8 cellular contexts compared by ENCODE assay signal in genomic region chr13:100392709-100393630, GRCh38.
DNase-seq lines count a peak whose midpoint lies in the region; ATAC-seq and TF ChIP-seq lines count a peak whose summit lies in the region.

No MANE protein-coding gene starts in this region.

- no peak overlapping the region for H3K4me3 ChIP-seq in MM.1S (ENCODE audit: low read length)
- H3K4me3 ChIP-seq in neural progenitor cell, result no peak overlapping the region
- no peak overlapping the region for H3K4me3 ChIP-seq in testis

- H3K27me3 Mint-ChIP-seq in activated CD8-positive, alpha-beta T cell treated with anti-CD3 and anti-CD28 coated beads for 36 hours, result no peaks in the 10 kb centered on the region
- H3K27me3 Mint-ChIP-seq in neural progenitor cell (ENCODE audit: insufficient read depth, low read depth), result no peaks in the 10 kb centered on the region

- H3K4me1 ChIP-seq in MM.1S (ENCODE audit: low read length) (peaks cover 26% of the 10 kb centered on the region), neural progenitor cell (no peaks in the 10 kb centered on the region), testis (no peaks in the 10 kb centered on the region)

- H3K9ac ChIP-seq in MM.1S (ENCODE audit: low read length) (no peak overlapping the region), neural progenitor cell (no peak overlapping the region)

- POLR2A ChIA-PET in activated CD8-positive, alpha-beta T cell treated with anti-CD3 and anti-CD28 coated beads for 36 hours (lab: Charles Lee), result no interaction called here

- no peaks in the 10 kb centered on the region for H3K36me3 Mint-ChIP-seq in activated CD8-positive, alpha-beta T cell treated with anti-CD3 and anti-CD28 coated beads for 36 hours (ENCODE audit: low read depth)
- H3K36me3 Mint-ChIP-seq in neural progenitor cell, result no peaks in the 10 kb centered on the region

- peak; percentile 48 for ATAC-seq in GM21529 (IDR thresholded peaks at IDR 0.05; ENCODE audit: unreplicated experiment)
- peak; percentile 79 for ATAC-seq in activated CD8-positive, alpha-beta T cell treated with anti-CD3 and anti-CD28 coated beads for 36 hours

- intact Hi-C loops in activated CD8-positive, alpha-beta T cell treated with anti-CD3 and anti-CD28 coated beads for 36 hours (cut with micrococcal nuclease), result no loop called here
- intact Hi-C loops in testis (cut with DNase I; ENCODE audit: low total_unique reads), result no loop called here

- no peaks in the 10 kb centered on the region for H3K36me3 ChIP-seq in MM.1S (replicated peaks; ENCODE audit: insufficient read depth, low read length)
- no peaks in the 10 kb centered on the region for H3K36me3 ChIP-seq in neural progenitor cell
- no peaks in the 10 kb centered on the region for H3K36me3 ChIP-seq in testis (ENCODE audit: low read depth, missing control alignments)

- peaks cover 25% of the 10 kb centered on the region for H3K4me1 Mint-ChIP-seq in activated CD8-positive, alpha-beta T cell treated with anti-CD3 and anti-CD28 coated beads for 36 hours (ENCODE audit: low read depth)
- peaks cover 53% of the 10 kb centered on the region for H3K4me1 Mint-ChIP-seq in neural progenitor cell

- no peak for TF ChIP-seq CTCF in MM.1S (IDR thresholded peaks at IDR 0.05; ENCODE audit: low read length)
- no peak for TF ChIP-seq CTCF in activated CD8-positive, alpha-beta T cell treated with anti-CD3 and anti-CD28 coated beads for 36 hours (IDR thresholded peaks at IDR 0.05)
- no peak for TF ChIP-seq CTCF in neural progenitor cell (IDR thresholded peaks at IDR 0.05)
- no peak for TF ChIP-seq CTCF in testis (IDR thresholded peaks at IDR 0.05)

- CTCF ChIA-PET in activated CD8-positive, alpha-beta T cell treated with anti-CD3 and anti-CD28 coated beads for 36 hours (lab: Charles Lee), result no interaction called here

- no peaks in the 10 kb centered on the region for H3K9me3 ChIP-seq in MM.1S (replicated peaks; ENCODE audit: insufficient read depth, low read length)
- no peaks in the 10 kb centered on the region for H3K9me3 ChIP-seq in neural progenitor cell (ENCODE audit: low read depth)
- H3K9me3 ChIP-seq in testis, result no peaks in the 10 kb centered on the region

- no peaks in the 10 kb centered on the region for H3K9me2 ChIP-seq in MM.1S (replicated peaks; ENCODE audit: insufficient read depth, low read length)

- H2AFZ ChIP-seq in MM.1S (ENCODE audit: low read length) (no peak overlapping the region), neural progenitor cell (replicated peaks) (no peak overlapping the region)

- H3F3A ChIP-seq in MM.1S (ENCODE audit: insufficient read depth, low read length) (peaks cover 14% of the 10 kb centered on the region), neural progenitor cell (ENCODE audit: low read depth) (no peaks in the 10 kb centered on the region)

- no peaks in the 10 kb centered on the region for H3K9me3 Mint-ChIP-seq in activated CD8-positive, alpha-beta T cell treated with anti-CD3 and anti-CD28 coated beads for 36 hours
- no peaks in the 10 kb centered on the region for H3K9me3 Mint-ChIP-seq in neural progenitor cell

- H3K27ac ChIP-seq in MM.1S (ENCODE audit: low read length), result peak overlapping the region; percentile 87; the same call in 1 of the 2 replicates
- no peak overlapping the region for H3K27ac ChIP-seq in neural progenitor cell
- H3K27ac ChIP-seq in testis, result peak overlapping the region in 1 of 2 donors; percentile 6

- TF ChIP-seq POLR2A in erythroblast (IDR thresholded peaks at IDR 0.05; ENCODE audit: low read length) (no peak), testis (IDR thresholded peaks at IDR 0.05) (no peak)

- H3K27ac Mint-ChIP-seq in activated CD8-positive, alpha-beta T cell treated with anti-CD3 and anti-CD28 coated beads for 36 hours, result peak overlapping the region; percentile 70
- H3K27ac Mint-ChIP-seq in neural progenitor cell, result peak overlapping the region; percentile 55

- WGBS in testis, 2 donors, result 84 to 87% methylated on average over 12 of the region's 12 CpGs

- peak; percentile 94 for DNase-seq in AG08395 (ENCODE audit: low spot score)
- DNase-seq in MM.1S, result peak; percentile 36
- peak; percentile 88 for DNase-seq in activated CD8-positive, alpha-beta T cell treated with anti-CD3 and anti-CD28 coated beads for 36 hours
- DNase-seq in erythroblast (lab: John Stamatoyannopoulos, UW), result peak; percentile 54 to 83
- no peak for DNase-seq in neural progenitor cell (ENCODE audit: low spot score)
- DNase-seq in testis, result peak; percentile 59
- DNase-seq in NCI-H345 (lab: John Stamatoyannopoulos, UW), result no peak

- H3K4me2 ChIP-seq in MM.1S (ENCODE audit: low read depth, low read length), result peak overlapping the region; percentile 7; the same call in 1 of the 2 replicates
- no peak overlapping the region for H3K4me2 ChIP-seq in neural progenitor cell

- H3K27me3 ChIP-seq in MM.1S (replicated peaks; ENCODE audit: insufficient read depth, low read length) (no peaks in the 10 kb centered on the region), neural progenitor cell (no peaks in the 10 kb centered on the region), testis (no peaks in the 10 kb centered on the region)

- H3K79me2 ChIP-seq in MM.1S (ENCODE audit: low read length) (no peaks in the 10 kb centered on the region), neural progenitor cell (ENCODE audit: low read depth) (no peaks in the 10 kb centered on the region)

- H4K20me1 ChIP-seq in MM.1S (ENCODE audit: insufficient read depth, low read length) (no peaks in the 10 kb centered on the region), neural progenitor cell (ENCODE audit: low read depth) (no peaks in the 10 kb centered on the region)

- H3K4me3 Mint-ChIP-seq in activated CD8-positive, alpha-beta T cell treated with anti-CD3 and anti-CD28 coated beads for 36 hours, result no peak overlapping the region
- H3K4me3 Mint-ChIP-seq in neural progenitor cell, result no peak overlapping the region

Comparison
In these comparisons a context has a peak if more than half of its experiments do, and no peak if none do; other contexts are left out.
1. DNase-seq: peak in AG08395 (single experiment), MM.1S (single experiment), activated CD8-positive, alpha-beta T cell treated with anti-CD3 and anti-CD28 coated beads for 36 hours (single experiment), erythroblast (2 of 2) and testis (single experiment); none in neural progenitor cell (single experiment) and NCI-H345 (single experiment).